8 cellular contexts compared by ENCODE assay signal in the genomic region with DNA sequence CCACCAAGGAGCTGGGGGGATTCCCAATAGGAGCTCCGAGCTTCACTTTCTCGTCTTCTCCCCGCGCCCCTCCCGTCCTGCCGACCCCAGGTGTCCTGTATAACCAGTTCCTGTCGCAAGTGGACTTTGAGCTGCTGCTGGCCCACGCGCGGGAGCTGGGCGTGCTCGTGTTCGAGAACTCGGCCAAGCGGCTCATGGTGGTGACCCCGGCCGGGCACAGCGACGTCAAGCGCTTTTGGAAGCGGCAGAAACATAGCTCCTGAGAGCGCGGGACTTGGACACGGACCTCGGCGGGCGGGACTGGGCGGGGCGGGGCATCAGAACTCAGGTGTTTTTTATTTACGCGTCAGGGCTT. TPM values are rescaled to one million over a fixed set of nuclear protein-coding genes. Genes with fewer than 3 reads are reported as not detected.
A peak's percentile ranks its signal among the peaks of the same experiment; 100 is the strongest.
DNase-seq lines count a peak whose midpoint lies in the region; ATAC-seq, FAIRE-seq and TF ChIP-seq lines count a peak whose summit lies in the region.

No MANE protein-coding gene starts in this region.

- peaks cover 36% of the 10 kb centered on the region for H3K4me1 Mint-ChIP-seq in type B pancreatic cell (ENCODE audit: unreplicated experiment)

- DNase-seq in 8988T (peak; percentile 53), K562 (ENCODE audit: extremely low read depth in 1 of 4, low spot score in 3 of 4) (no peak), lung (ENCODE audit: low spot score) (no peak), type B pancreatic cell (ENCODE audit: extremely low spot score, unreplicated experiment) (no peak), RPMI8226 (no peak), A172 (ENCODE audit: low spot score) (no peak)

- peak; percentile 6 for ATAC-seq in HG02642 (IDR thresholded peaks at IDR 0.05; ENCODE audit: poor library complexity, unreplicated experiment)
- no peak for ATAC-seq in K562
- peak; percentile 10 for ATAC-seq in lung (ENCODE audit: insufficient read depth, low FRiP score)
- ATAC-seq in HG03175 (IDR thresholded peaks at IDR 0.05; ENCODE audit: unreplicated experiment), result no peak

- H3K9ac ChIP-seq in K562 (ENCODE audit: insufficient read depth in 1 of 2, low read depth in 2 of 2, low read length in 2 of 2), result peak overlapping the region in 1 of 2 experiments; percentile 22; a peak in 1 of 4 replicates

- H3K4me1 ChIP-seq in K562 (replicated peaks in 1 of 2; ENCODE audit: control insufficient read depth in 2 of 2, insufficient read depth in 2 of 2, low read length in 2 of 2), result peaks cover 21 to 32% of the 10 kb centered on the region in 2 experiments
- H3K4me1 ChIP-seq in lung (ENCODE audit: control insufficient read depth in 2 of 2, insufficient read depth in 2 of 2, low read length in 2 of 2), result peaks cover 0 to 11% of the 10 kb centered on the region in 2 donors

- FAIRE-seq in K562 (lab: Jason Lieb, UNC), result no peak

- H3K4me3 Mint-ChIP-seq in type B pancreatic cell, result peak overlapping the region; percentile 96

- POLR2A ChIA-PET in K562 (lab: Yijun Ruan, JAX), result interaction anchor here (0.6 to 3.5 kb wide), 16 partner anchors 9 to 616 kb away, joined by 3 to 11 read pairs (median 3); no protein-coding TSS in a partner anchor

- no peak overlapping the region for H3K27ac ChIP-seq in K562 (ENCODE audit: extremely low read depth, low read depth, low read length)
- peak overlapping the region; percentile 86 to 95 for H3K27ac ChIP-seq in lung (ENCODE audit: low read depth in 1 of 2, low read length in 1 of 2)

- H3K4me3 ChIP-seq in K562, result no peak overlapping the region
- H3K4me3 ChIP-seq in lung, result peak overlapping the region; percentile 29

- intact Hi-C loops in K562 (cut with micrococcal nuclease), result loop anchor here (1.0 to 2.0 kb wide), 3 partner anchors 37 to 129 kb away; no protein-coding TSS in a partner anchor

- no peak for TF ChIP-seq RAD21 in K562 (CRISPR knock-in tag; conservative IDR thresholded peaks at IDR 0.05 in 1 of 2, IDR thresholded peaks at IDR 0.05 in 1 of 2)

- peaks cover 15% of the 10 kb centered on the region for H3K79me2 ChIP-seq in K562 (ENCODE audit: control insufficient read depth, insufficient read depth, low read length)

- H3K9me1 ChIP-seq in K562 (ENCODE audit: control insufficient read depth, insufficient read depth, low read length), result no peaks in the 10 kb centered on the region

- H3K27me3 ChIP-seq in K562 (ENCODE audit: control insufficient read depth in 2 of 2, insufficient read depth in 2 of 2, low read length in 2 of 2), result no peaks in the 10 kb centered on the region
- no peaks in the 10 kb centered on the region for H3K27me3 ChIP-seq in lung (ENCODE audit: control insufficient read depth, insufficient read depth)

- peak overlapping the region; percentile 30; the same call in 1 of the 2 replicates for H2AFZ ChIP-seq in K562 (ENCODE audit: low read depth, low read length)

- H3K36me3 Mint-ChIP-seq in type B pancreatic cell, result peaks cover 27% of the 10 kb centered on the region

- H3K9me3 ChIP-seq in K562 (replicated peaks; ENCODE audit: control insufficient read depth, insufficient read depth, low read depth, low read length), result no peaks in the 10 kb centered on the region
- no peaks in the 10 kb centered on the region for H3K9me3 ChIP-seq in lung (ENCODE audit: control insufficient read depth in 2 of 2, insufficient read depth in 1 of 2, low read length in 1 of 2)

- H3K36me3 ChIP-seq in K562 (ENCODE audit: control insufficient read depth, insufficient read depth, low read length) (peaks cover 78% of the 10 kb centered on the region), lung (ENCODE audit: control insufficient read depth in 2 of 2, insufficient read depth in 2 of 2, low read length in 2 of 2) (peaks cover 0 to 15% of the 10 kb centered on the region in 2 donors)

- H4K20me1 ChIP-seq in K562 (replicated peaks; ENCODE audit: control insufficient read depth, insufficient read depth, low read length), result no peaks in the 10 kb centered on the region

- no peak overlapping the region for H3K4me2 ChIP-seq in K562 (ENCODE audit: insufficient read depth, low read length)

- CTCF ChIA-PET in K562 (lab: Yijun Ruan, JAX; ENCODE audit: low intra/inter-chr PET ratio), result interaction anchor here (0.7 to 3.7 kb wide), 8 partner anchors 85 to 433 kb away, joined by 3 to 34 read pairs (median 5); no protein-coding TSS in a partner anchor

- no peak for TF ChIP-seq EP300 in K562 (IDR thresholded peaks at IDR 0.05; ENCODE audit: low read length)

- TF ChIP-seq CTCF in K562 (IDR thresholded peaks at IDR 0.05 in 2 of 3, conservative IDR thresholded peaks at IDR 0.05 in 1 of 3; ENCODE audit: insufficient read depth in 2 of 3, low read depth in 1 of 3, low read length in 3 of 3) (no peak), lung (IDR thresholded peaks at IDR 0.05; ENCODE audit: control extremely low read depth, extremely low read depth) (no peak), type B pancreatic cell (conservative IDR thresholded peaks at IDR 0.05) (no peak)

- H3K9me3 Mint-ChIP-seq in type B pancreatic cell, result no peaks in the 10 kb centered on the region

- peak overlapping the region; percentile 95 for H3K27ac Mint-ChIP-seq in type B pancreatic cell

- WGBS in K562 (ENCODE audit: insufficient coverage, low coverage, missing lambda C conversion rate), result 74% methylated on average over 22 of the region's 31 CpGs
- 10 to 12% methylated on average over 31 of the region's 31 CpGs for WGBS in lung, 2 donors

- H3K27me3 Mint-ChIP-seq in type B pancreatic cell, result no peaks in the 10 kb centered on the region

- in situ Hi-C loops in K562 (cut with MboI), result loop anchor here (10.0 kb wide), 1 partner anchor 461 kb away; no protein-coding TSS in a partner anchor

- BruUV-seq in K562 (replicated peaks; lab: Mats Ljungman, UMichigan), result no TSS peak

- no peak for TF ChIP-seq POLR2A in K562 (conservative IDR thresholded peaks at IDR 0.05)

RNA-seq across cellular contexts. Expression of a gene that starts 0.3 kb away (rescaled TPM):
- total RNA-seq in K562 (2011; cell fraction: chromatin; rRNA removed; ENCODE audit: low replicate concordance), result 134 and 271 TPM in 2 replicates
- total RNA-seq in K562 (2011; cell fraction: nucleolus; rRNA removed), result 116 and 125 TPM in 2 replicates
- 117 and 125 TPM in 2 replicates for total RNA-seq in K562 (2011; cell fraction: nucleoplasm; rRNA removed)
- total RNA-seq in K562 (2014; rRNA removed), result 31.1 and 46.0 TPM in 2 replicates
- total RNA-seq in K562 (2014; rRNA removed; fragmentation: Illumina TruSeq; extraction: Trizol), result 16.8 and 18.5 TPM in 2 replicates
- 23.3 and 26.3 TPM in 2 replicates for total RNA-seq in K562 (2015; rRNA removed; fragmentation: Illumina TruSeq; extraction: Trizol)
- 41.0 and 48.0 TPM in 2 replicates for total RNA-seq in K562 (2021)
- polyA plus RNA-seq in K562 (2011; rRNA removed), result 35.1 and 56.2 TPM in 2 replicates
- polyA plus RNA-seq in K562 (2011; cell fraction: cytosol; rRNA removed), result 28.8 and 33.9 TPM in 2 replicates
- polyA plus RNA-seq in K562 (2011; cell fraction: nucleus; rRNA removed), result 263 and 308 TPM in 2 replicates
- 38.5 and 55.4 TPM in 2 replicates for polyA plus RNA-seq in K562 (2012)
- polyA plus RNA-seq in K562 (2014; fragmentation: Illumina TruSeq; extraction: Trizol), result 28.3 and 29.9 TPM in 2 replicates
- polyA plus RNA-seq in K562 (2014; fragmentation: Nextera tagmentation; extraction: Ambion mirVana), result 1 to 10 TPM; 1.6 to 2.3 TPM
- 44.8 and 53.6 TPM in 2 replicates for polyA plus RNA-seq in K562 (2014; rRNA removed)
- 46.2 and 47.8 TPM in 2 replicates for polyA minus RNA-seq in K562 (2011; rRNA and poly(A)+ RNA removed)
- polyA minus RNA-seq in K562 (2011; cell fraction: cytosol; rRNA and poly(A)+ RNA removed), result 18.4 and 32.6 TPM in 2 replicates
- polyA minus RNA-seq in K562 (2011; cell fraction: nucleus; rRNA and poly(A)+ RNA removed), result 28.9 and 49.2 TPM in 2 replicates
- total RNA-seq in lung, result 10 to 100 TPM; 17.4 to 32.2 TPM
- polyA plus RNA-seq in lung, result 10 to 100 TPM; 18.8 to 38.4 TPM
- 43.8 and 79.4 TPM in 2 replicates for total RNA-seq in type B pancreatic cell (ENCODE audit: low replicate concordance)
- total RNA-seq in A172 (2014; rRNA removed; shearing (Covaris generic)), result 25.2 and 28.2 TPM in 2 replicates

RNA-seq across cellular contexts. Expression of a gene that starts 5.7 kb away (rescaled TPM):
- 228 and 428 TPM in 2 replicates for total RNA-seq in K562 (2011; cell fraction: chromatin; rRNA removed; ENCODE audit: low replicate concordance)
- total RNA-seq in K562 (2011; cell fraction: nucleolus; rRNA removed), result 202 and 247 TPM in 2 replicates
- total RNA-seq in K562 (2011; cell fraction: nucleoplasm; rRNA removed), result 179 and 226 TPM in 2 replicates
- 30.5 and 55.3 TPM in 2 replicates for total RNA-seq in K562 (2014; rRNA removed)
- total RNA-seq in K562 (2014; rRNA removed; fragmentation: Illumina TruSeq; extraction: Trizol), result 36.1 and 39.6 TPM in 2 replicates
- 38.3 and 38.6 TPM in 2 replicates for total RNA-seq in K562 (2015; rRNA removed; fragmentation: Illumina TruSeq; extraction: Trizol)
- total RNA-seq in K562 (2021), result 70.6 and 80.5 TPM in 2 replicates
- polyA plus RNA-seq in K562 (2011; rRNA removed), result 60.1 and 75.6 TPM in 2 replicates
- 57.7 and 65.7 TPM in 2 replicates for polyA plus RNA-seq in K562 (2011; cell fraction: cytosol; rRNA removed)
- polyA plus RNA-seq in K562 (2011; cell fraction: nucleus; rRNA removed), result 584 and 671 TPM in 2 replicates
- polyA plus RNA-seq in K562 (2012), result 66.1 and 69.0 TPM in 2 replicates
- polyA plus RNA-seq in K562 (2014; fragmentation: Illumina TruSeq; extraction: Trizol), result 57.1 and 76.3 TPM in 2 replicates
- polyA plus RNA-seq in K562 (2014; fragmentation: Nextera tagmentation; extraction: Ambion mirVana), result 1 to 10 TPM; 3.6 to 5.2 TPM
- 86.1 and 95.0 TPM in 2 replicates for polyA plus RNA-seq in K562 (2014; rRNA removed)
- 37.2 and 37.6 TPM in 2 replicates for polyA minus RNA-seq in K562 (2011; rRNA and poly(A)+ RNA removed)
- 16.6 and 20.2 TPM in 2 replicates for polyA minus RNA-seq in K562 (2011; cell fraction: cytosol; rRNA and poly(A)+ RNA removed)
- polyA minus RNA-seq in K562 (2011; cell fraction: nucleus; rRNA and poly(A)+ RNA removed), result 60.9 and 104 TPM in 2 replicates
- total RNA-seq in lung, result 10 to 100 TPM; 31.1 to 37.2 TPM
- 10 to 100 TPM; 25.3 to 31.0 TPM for polyA plus RNA-seq in lung
- total RNA-seq in type B pancreatic cell (ENCODE audit: low replicate concordance), result 40.8 and 78.7 TPM in 2 replicates
- 8.9 and 24.9 TPM in 2 replicates for total RNA-seq in A172 (2014; rRNA removed; shearing (Covaris generic))

RNA-seq across cellular contexts. Expression of a gene that starts 18.3 kb away (rescaled TPM):
- total RNA-seq in K562 (2011; cell fraction: chromatin; rRNA removed; ENCODE audit: low replicate concordance), result not detected in 2 replicates
- not detected in 2 replicates for total RNA-seq in K562 (2011; cell fraction: nucleolus; rRNA removed)
- total RNA-seq in K562 (2011; cell fraction: nucleoplasm; rRNA removed), result not detected in 2 replicates
- total RNA-seq in K562 (2014; rRNA removed) (not detected in 2 replicates), K562 (2014; rRNA removed; fragmentation: Illumina TruSeq; extraction: Trizol) (not detected in 2 replicates), K562 (2015; rRNA removed; fragmentation: Illumina TruSeq; extraction: Trizol) (not detected in 2 replicates), K562 (2021) (0.78 TPM in 1 of 2 replicates, not detected in the other), lung (100 to 1,000 TPM in 1 of 2 donors, 10 to 100 TPM in 1; 65.4 to 374 TPM), type B pancreatic cell (ENCODE audit: low replicate concordance) (2.7 and 3.6 TPM in 2 replicates)
- polyA plus RNA-seq in K562 (2011; rRNA removed) (not detected in 2 replicates), K562 (2014; fragmentation: Illumina TruSeq; extraction: Trizol) (not detected in 2 replicates), K562 (2014; fragmentation: Nextera tagmentation; extraction: Ambion mirVana) (not detected), K562 (2014; rRNA removed) (not detected in 2 replicates), lung (1,000 to 10,000 TPM in 1 of 2 donors, 100 to 1,000 TPM in 1; 771 to 2,392 TPM)
- polyA plus RNA-seq in K562 (2011; cell fraction: cytosol; rRNA removed), result not detected in 2 replicates
- not detected in 2 replicates for polyA plus RNA-seq in K562 (2011; cell fraction: nucleus; rRNA removed)
- 0.17 TPM in 1 of 2 replicates, not detected in the other for polyA plus RNA-seq in K562 (2012)
- not detected in 2 replicates for polyA minus RNA-seq in K562 (2011; rRNA and poly(A)+ RNA removed)
- polyA minus RNA-seq in K562 (2011; cell fraction: cytosol; rRNA and poly(A)+ RNA removed), result not detected in 2 replicates
- polyA minus RNA-seq in K562 (2011; cell fraction: nucleus; rRNA and poly(A)+ RNA removed), result not detected in 2 replicates
- not detected in 2 replicates for total RNA-seq in A172 (2014; rRNA removed; shearing (Covaris generic))

RNA-seq across cellular contexts. Expression of a gene that starts 27.1 kb away (rescaled TPM):
- total RNA-seq in K562 (2011; cell fraction: chromatin; rRNA removed; ENCODE audit: low replicate concordance), result not detected in 2 replicates
- total RNA-seq in K562 (2011; cell fraction: nucleolus; rRNA removed), result not detected in 2 replicates
- total RNA-seq in K562 (2011; cell fraction: nucleoplasm; rRNA removed), result not detected in 2 replicates
- total RNA-seq in K562 (2014; rRNA removed) (not detected in 2 replicates), K562 (2014; rRNA removed; fragmentation: Illumina TruSeq; extraction: Trizol) (not detected in 2 replicates), K562 (2015; rRNA removed; fragmentation: Illumina TruSeq; extraction: Trizol) (not detected in 2 replicates), K562 (2021) (not detected in 2 replicates), lung (1 to 10 TPM in 1 of 2 donors, under 1 TPM in 1; 0.51 to 3.6 TPM), type B pancreatic cell (ENCODE audit: low replicate concordance) (0.31 and 3.5 TPM in 2 replicates)
- polyA plus RNA-seq in K562 (2011; rRNA removed) (not detected in 2 replicates), K562 (2014; fragmentation: Illumina TruSeq; extraction: Trizol) (not detected in 2 replicates), K562 (2014; fragmentation: Nextera tagmentation; extraction: Ambion mirVana) (not detected), K562 (2014; rRNA removed) (0.07 TPM in 1 of 2 replicates, not detected in the other), lung (1 to 10 TPM in 1 of 2 donors, under 1 TPM in 1; 0.47 to 6.4 TPM)
- not detected in 2 replicates for polyA plus RNA-seq in K562 (2011; cell fraction: cytosol; rRNA removed)
- not detected in 2 replicates for polyA plus RNA-seq in K562 (2011; cell fraction: nucleus; rRNA removed)
- polyA plus RNA-seq in K562 (2012), result 0.03 and 0.07 TPM in 2 replicates
- polyA minus RNA-seq in K562 (2011; rRNA and poly(A)+ RNA removed), result not detected in 2 replicates
- polyA minus RNA-seq in K562 (2011; cell fraction: cytosol; rRNA and poly(A)+ RNA removed), result not detected in 2 replicates
- polyA minus RNA-seq in K562 (2011; cell fraction: nucleus; rRNA and poly(A)+ RNA removed), result not detected in 2 replicates
- total RNA-seq in A172 (2014; rRNA removed; shearing (Covaris generic)), result 0.43 TPM in 1 of 2 replicates, not detected in the other

RNA-seq across cellular contexts. Expression of a gene that starts 29.4 kb away (rescaled TPM):
- total RNA-seq in K562 (2011; cell fraction: chromatin; rRNA removed; ENCODE audit: low replicate concordance), result 77.6 and 145 TPM in 2 replicates
- total RNA-seq in K562 (2011; cell fraction: nucleolus; rRNA removed), result 121 and 123 TPM in 2 replicates
- 99.0 and 108 TPM in 2 replicates for total RNA-seq in K562 (2011; cell fraction: nucleoplasm; rRNA removed)
- total RNA-seq in K562 (2014; rRNA removed) (19.9 and 27.1 TPM in 2 replicates), K562 (2014; rRNA removed; fragmentation: Illumina TruSeq; extraction: Trizol) (10.5 and 12.2 TPM in 2 replicates), K562 (2015; rRNA removed; fragmentation: Illumina TruSeq; extraction: Trizol) (10.0 and 11.1 TPM in 2 replicates), K562 (2021) (42.9 and 44.6 TPM in 2 replicates), lung (100 to 1,000 TPM; 124 to 134 TPM), type B pancreatic cell (ENCODE audit: low replicate concordance) (197 and 315 TPM in 2 replicates)
- polyA plus RNA-seq in K562 (2011; rRNA removed) (11.2 and 19.0 TPM in 2 replicates), K562 (2014; fragmentation: Illumina TruSeq; extraction: Trizol) (16.0 and 19.8 TPM in 2 replicates), K562 (2014; fragmentation: Nextera tagmentation; extraction: Ambion mirVana) (1 to 10 TPM; 1.4 to 1.6 TPM), K562 (2014; rRNA removed) (19.3 and 20.2 TPM in 2 replicates), lung (10 to 100 TPM; 39.5 to 72.4 TPM)
- polyA plus RNA-seq in K562 (2011; cell fraction: cytosol; rRNA removed), result 17.3 and 19.2 TPM in 2 replicates
- 47.9 and 67.4 TPM in 2 replicates for polyA plus RNA-seq in K562 (2011; cell fraction: nucleus; rRNA removed)
- 25.5 and 32.6 TPM in 2 replicates for polyA plus RNA-seq in K562 (2012)
- polyA minus RNA-seq in K562 (2011; rRNA and poly(A)+ RNA removed), result 16.3 and 21.0 TPM in 2 replicates
- 26.3 and 45.5 TPM in 2 replicates for polyA minus RNA-seq in K562 (2011; cell fraction: cytosol; rRNA and poly(A)+ RNA removed)
- 27.9 and 41.7 TPM in 2 replicates for polyA minus RNA-seq in K562 (2011; cell fraction: nucleus; rRNA and poly(A)+ RNA removed)
- total RNA-seq in A172 (2014; rRNA removed; shearing (Covaris generic)), result 39.0 and 50.9 TPM in 2 replicates

Comparison
In these comparisons a context has a peak if more than half of its experiments do, and no peak if none do; other contexts are left out.
1. ATAC-seq: peak in HG02642 (single experiment) and lung (single experiment); none in K562 (single experiment) and HG03175 (single experiment).
2. RNA of a gene that starts 18.3 kb away (total RNA-seq): 65.4 to 374 TPM in lung; 2.7 to 3.6 TPM in type B pancreatic cell, 0.78 TPM in K562 and not detected in A172; every median in the first group is over 10 times any median in the second.